In the genomic region with DNA sequence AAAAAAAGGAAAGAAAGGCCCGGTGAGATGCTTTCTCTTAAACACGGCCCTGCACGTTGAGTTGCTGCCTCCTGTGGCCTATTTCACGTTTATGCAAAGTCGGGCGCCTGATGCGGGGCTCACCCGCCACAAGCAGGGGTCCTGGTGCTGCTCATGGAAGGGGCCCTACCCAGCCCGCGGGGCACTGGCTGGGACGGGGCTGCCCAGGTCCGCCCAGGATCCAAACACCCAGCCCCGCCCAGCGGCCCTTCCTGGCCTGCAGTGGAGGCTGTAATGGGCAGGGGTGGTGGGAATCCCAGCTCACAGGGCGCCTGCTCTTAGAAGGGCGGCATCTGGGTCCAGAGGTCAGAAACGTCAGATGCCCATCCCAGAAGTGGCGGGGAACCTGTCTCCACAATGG, we compare ENCODE assay signal across 11 cellular contexts. TPM values are rescaled to one million over a fixed set of nuclear protein-coding genes. Genes with fewer than 3 reads are reported as not detected.
DNase-seq lines count a peak whose midpoint lies in the region; ATAC-seq and TF ChIP-seq lines count a peak whose summit lies in the region.
"Had no signal": no experiment of that assay in that cellular context is flagged by ENCODE, and none has a peak within 500 bp of the region (broad histone marks: within the 10 kb centered on the region; RNA-seq: fewer than 3 reads in every experiment).

No MANE protein-coding gene starts in this region.

- no peak for TF ChIP-seq CTCF in lung (IDR thresholded peaks at IDR 0.05; ENCODE audit: control extremely low read depth, extremely low read depth)

- WGBS in lung, 2 donors, result 31 to 53% methylated on average over 18 of the region's 18 CpGs

- no peak for ATAC-seq in activated T-cell treated with anti-CD3 and anti-CD28 coated beads, Interleukin-2, amount 50 U/mL, for 72 hours (replicated peaks in 1 of 2)
- peak; percentile 43 for ATAC-seq in lung (ENCODE audit: insufficient read depth, low FRiP score)
- ATAC-seq in GM21423 (IDR thresholded peaks at IDR 0.05; ENCODE audit: unreplicated experiment), result no peak
- no peak for ATAC-seq in HG02678 (IDR thresholded peaks at IDR 0.05; ENCODE audit: unreplicated experiment)

- H3K4me1 ChIP-seq in lung (ENCODE audit: control insufficient read depth in 2 of 2, insufficient read depth in 2 of 2, low read length in 2 of 2), result peaks cover 0 to 4% of the 10 kb centered on the region in 2 donors

- peaks cover 11 to 19% of the 10 kb centered on the region in 2 donors for H3K36me3 Mint-ChIP-seq in activated T-cell treated with anti-CD3 and anti-CD28 coated beads, Interleukin-2, amount 50 U/mL, for 72 hours (ENCODE audit: insufficient read depth in 2 of 2)
- H3K36me3 Mint-ChIP-seq: CD14-positive monocyte had no signal

- H3K27ac ChIP-seq in lung (ENCODE audit: low read depth in 1 of 2, low read length in 1 of 2), result peak overlapping the region in 1 of 2 donors; percentile 22

- no peak overlapping the region for H3K27ac Mint-ChIP-seq in activated T-cell treated with anti-CD3 and anti-CD28 coated beads, Interleukin-2, amount 50 U/mL, for 72 hours
- H3K27ac Mint-ChIP-seq: CD14-positive monocyte, memory B cell had no signal

- H3K4me1 Mint-ChIP-seq in activated T-cell treated with anti-CD3 and anti-CD28 coated beads, Interleukin-2, amount 50 U/mL, for 72 hours (ENCODE audit: low read depth), result peaks cover 8% of the 10 kb centered on the region
- H3K4me1 Mint-ChIP-seq: CD14-positive monocyte, memory B cell had no signal

- H3K27me3 Mint-ChIP-seq in activated T-cell treated with anti-CD3 and anti-CD28 coated beads, Interleukin-2, amount 50 U/mL, for 72 hours (ENCODE audit: low read depth), result peaks cover 45% of the 10 kb centered on the region

- peaks cover 7% of the 10 kb centered on the region in 2 donors for H3K9me3 Mint-ChIP-seq in activated T-cell treated with anti-CD3 and anti-CD28 coated beads, Interleukin-2, amount 50 U/mL, for 72 hours

- H3K27me3 ChIP-seq in lung (ENCODE audit: control insufficient read depth, insufficient read depth), result no peaks in the 10 kb centered on the region

- H3K4me3 Mint-ChIP-seq in activated T-cell treated with anti-CD3 and anti-CD28 coated beads, Interleukin-2, amount 50 U/mL, for 72 hours, result no peak overlapping the region

- H3K4me3 ChIP-seq in lung, result no peak overlapping the region

- peaks cover 0 to 6% of the 10 kb centered on the region in 2 donors for H3K9me3 ChIP-seq in lung (ENCODE audit: control insufficient read depth in 2 of 2, insufficient read depth in 1 of 2, low read length in 1 of 2)

- DNase-seq in activated T-cell treated with anti-CD3 and anti-CD28 coated beads, Interleukin-2, amount 50 U/mL, for 48 hours, result peak; percentile 16 to 18
- DNase-seq in activated T-cell treated with anti-CD3 and anti-CD28 coated beads, Interleukin-2, amount 50 U/mL, for 72 hours, result no peak
- DNase-seq in ecto neural progenitor cell (ENCODE audit: low spot score), result peak; percentile 50
- DNase-seq in lung (ENCODE audit: low spot score), result peak; percentile 28
- peak; percentile 45 for DNase-seq in ureter (ENCODE audit: low spot score)
- DNase-seq in NCI-H226, result no peak
- DNase-seq: NCI-H2029 had no signal

- H3K36me3 ChIP-seq in lung (ENCODE audit: control insufficient read depth in 2 of 2, insufficient read depth in 2 of 2, low read length in 2 of 2), result no peaks in the 10 kb centered on the region

RNA-seq across cellular contexts. Expression of a gene that starts 1.6 kb away (rescaled TPM):
- 10 to 100 TPM; 10.8 to 11.3 TPM for total RNA-seq in activated T-cell treated with anti-CD3 and anti-CD28 coated beads, Interleukin-2, amount 50 U/mL, for 72 hours
- 100 to 1,000 TPM; 350 to 466 TPM for total RNA-seq in lung
- 100 to 1,000 TPM; 192 to 234 TPM for polyA plus RNA-seq in lung
- total RNA-seq in ureter, result 357 TPM
- polyA plus RNA-seq: CD14-positive monocyte had no signal

RNA-seq across cellular contexts. Expression of a gene that starts 55.9 kb away (rescaled TPM):
- under 1 TPM; 0.74 to 1.00 TPM for total RNA-seq in activated T-cell treated with anti-CD3 and anti-CD28 coated beads, Interleukin-2, amount 50 U/mL, for 72 hours
- under 1 TPM; 0.26 to 0.43 TPM for total RNA-seq in lung
- under 1 TPM; 0.03 to 0.14 TPM for polyA plus RNA-seq in lung
- 0.91 TPM for total RNA-seq in ureter
- polyA plus RNA-seq: CD14-positive monocyte had no signal

Comparison
In these comparisons a context has a peak if more than half of its experiments do, and no peak if none do; other contexts are left out.
1. DNase-seq: peak in activated T-cell treated with anti-CD3 and anti-CD28 coated beads, Interleukin-2, amount 50 U/mL, for 48 hours (2 of 2), ecto neural progenitor cell (single experiment), lung (single experiment) and ureter (single experiment); none in activated T-cell treated with anti-CD3 and anti-CD28 coated beads, Interleukin-2, amount 50 U/mL, for 72 hours (0 of 2) and NCI-H226 (single experiment).
2. RNA of a gene that starts 1.6 kb away (total RNA-seq): 350 to 466 TPM in lung and 357 TPM in ureter (single experiment); 10.8 to 11.3 TPM in activated T-cell treated with anti-CD3 and anti-CD28 coated beads, Interleukin-2, amount 50 U/mL, for 72 hours; every median in the first group is over 10 times any median in the second.